9 cellular contexts compared by ENCODE assay signal in genomic region chr2:11417946-11418585, GRCh38. TPM values are rescaled to one million over a fixed set of nuclear protein-coding genes. Genes with fewer than 3 reads are reported as not detected.
DNase-seq lines count a peak whose midpoint lies in the region; ATAC-seq and TF ChIP-seq lines count a peak whose summit lies in the region.
"Had no signal": no experiment of that assay in that cellular context is flagged by ENCODE, and none has a peak within 500 bp of the region (broad histone marks: within the 10 kb centered on the region; RNA-seq: fewer than 3 reads in every experiment).

No MANE protein-coding gene starts in this region.

- H3K27ac Mint-ChIP-seq in Caco-2 (ENCODE audit: unreplicated experiment) = no peak overlapping the region

- H3K4me1 Mint-ChIP-seq in Caco-2 (ENCODE audit: low read depth, unreplicated experiment) = no peaks in the 10 kb centered on the region

- CTCF ChIA-PET in Caco-2 (lab: Charles Lee) (interaction anchor here (0.6 to 1.9 kb wide), 23 partner anchors 9 to 294 kb away, joined by 3 to 19 read pairs (median 5); partner anchors contain the start of genes ROCK2 and SLC66A3), HCT116 (lab: Charles Lee) (interaction anchor here (0.6 to 1.4 kb wide), 3 partner anchors 29 to 285 kb away, joined by 3 to 7 read pairs (median 3); a partner anchor contains a TSS)

- peak; percentile 55 for ATAC-seq in HCT116

- no peaks in the 10 kb centered on the region for H3K9me3 ChIP-seq in Caco-2
- peaks cover 0 to 6% of the 10 kb centered on the region in 2 experiments; a peak in 1 of 4 replicates for H3K9me3 ChIP-seq in HCT116 (ENCODE audit: control insufficient read depth in 1 of 2, insufficient read depth in 1 of 2, low read depth in 1 of 2, low read length in 2 of 2)
- peaks cover 0 to 8% (median 2%) of the 10 kb centered on the region in 4 donors for H3K9me3 ChIP-seq in tibial nerve

- TF ChIP-seq CTCF in Caco-2 (IDR thresholded peaks at IDR 0.05; ENCODE audit: insufficient read depth in 1 of 2, low read depth in 1 of 2, low read length in 1 of 2, severe bottlenecking in 1 of 2, unreplicated experiment in 1 of 2) = peak; percentile 84 to 85
- TF ChIP-seq CTCF in HCT116 (IDR thresholded peaks at IDR 0.05 in 2 of 3, conservative IDR thresholded peaks at IDR 0.05 in 1 of 3; ENCODE audit: borderline replicate concordance in 1 of 3, insufficient read depth in 1 of 3, low read depth in 2 of 3, low read length in 2 of 3) = peak; percentile 22 to 75 (median 68); a peak in 5 of 6 replicates
- TF ChIP-seq CTCF in kidney epithelial cell (IDR thresholded peaks at IDR 0.05; ENCODE audit: insufficient read depth, low read length, poor library complexity, severe bottlenecking) = peak; percentile 34
- TF ChIP-seq CTCF in tibial nerve (IDR thresholded peaks at IDR 0.05) = no peak

- H3K27ac ChIP-seq in HCT116 (ENCODE audit: low read depth, low read length) (no peak overlapping the region), tibial nerve (no peak overlapping the region)
- H3K27ac ChIP-seq: thoracic aorta had no signal

- intact Hi-C loops in Caco-2 (cut with micrococcal nuclease; ENCODE audit: unreplicated experiment) (loop anchor here (1.0 to 2.0 kb wide), 3 partner anchors 29 to 265 kb away; no protein-coding TSS in a partner anchor), HCT116 (cut with micrococcal nuclease) (no loop called here)

- H3K27me3 Mint-ChIP-seq in Caco-2 (ENCODE audit: insufficient read depth, unreplicated experiment) = no peaks in the 10 kb centered on the region

- H3K27me3 ChIP-seq in Caco-2 (replicated peaks; ENCODE audit: control insufficient read depth, insufficient read depth, low read length) (no peaks in the 10 kb centered on the region), HCT116 (ENCODE audit: insufficient read depth, low read length) (no peaks in the 10 kb centered on the region), kidney epithelial cell (ENCODE audit: control insufficient read depth, insufficient read depth, low read length) (no peaks in the 10 kb centered on the region), tibial nerve (no peaks in the 10 kb centered on the region)

- no peaks in the 10 kb centered on the region for H3K4me1 ChIP-seq in Caco-2
- no peaks in the 10 kb centered on the region for H3K4me1 ChIP-seq in HCT116 (ENCODE audit: control insufficient read depth in 1 of 2, insufficient read depth in 2 of 2, low read length in 2 of 2)
- H3K4me1 ChIP-seq in tibial nerve = no peaks in the 10 kb centered on the region

- no peak overlapping the region for H2AFZ ChIP-seq in HCT116 (ENCODE audit: low read depth, low read length, poor library complexity, severe bottlenecking)

- no peaks in the 10 kb centered on the region for H3K79me2 ChIP-seq in HCT116 (ENCODE audit: insufficient read depth, low read length)

- TF ChIP-seq RAD21 in HCT116 (IDR thresholded peaks at IDR 0.05; ENCODE audit: low read depth) = peak; percentile 47

- in situ Hi-C loops in SK-MEL-5 (cut with HindIII; ENCODE audit: low pct_unique_long_range_greater_than_20kb, low sequenced_read_pairs) = loop anchor here (25.0 kb wide), 1 partner anchor 206 kb away; no protein-coding TSS in a partner anchor

- WGBS in tibial nerve, 2 donors = 59% methylated on average over 8 of the region's 8 CpGs

- BruUV-seq in Caco-2 (replicated peaks; lab: Mats Ljungman, UMichigan) = no TSS peak
- BruUV-seq in HCT116 (replicated peaks; lab: Mats Ljungman, UMichigan) = no TSS peak

- RAD21 ChIA-PET in HCT116 (lab: Charles Lee; ENCODE audit: low non-redundant PET in 1 of 2, low total read pairs in 2 of 2, uncharacterized antibody in 2 of 2, unreplicated experiment in 2 of 2) = interaction anchor here in 1 of 2 experiments (0.6 kb wide), 1 partner anchor 287 kb away, joined by 5 read pairs; no protein-coding TSS in a partner anchor

- H3K36me3 ChIP-seq in Caco-2 (ENCODE audit: control insufficient read depth, insufficient read depth, low read length) = no peaks in the 10 kb centered on the region
- no peaks in the 10 kb centered on the region for H3K36me3 ChIP-seq in HCT116 (ENCODE audit: control insufficient read depth in 1 of 2, insufficient read depth in 2 of 2, low read length in 2 of 2)
- H3K36me3 ChIP-seq in kidney epithelial cell (ENCODE audit: control insufficient read depth, insufficient read depth, low read length) = no peaks in the 10 kb centered on the region
- no peaks in the 10 kb centered on the region for H3K36me3 ChIP-seq in tibial nerve
- H3K36me3 ChIP-seq: thoracic aorta had no signal

- H3K4me3 ChIP-seq in Caco-2 (ENCODE audit: low read depth, low read length) (no peak overlapping the region), HCT116 (replicated peaks in 1 of 2; ENCODE audit: low read depth in 1 of 2, low read length in 2 of 2) (no peak overlapping the region), kidney epithelial cell (ENCODE audit: low read depth, low read length) (no peak overlapping the region), tibial nerve (no peak overlapping the region)
- H3K4me3 ChIP-seq: thoracic aorta had no signal

- POLR2A ChIA-PET in Caco-2 (lab: Charles Lee) = no interaction called here
- POLR2A ChIA-PET in HCT116 (lab: Charles Lee) = no interaction called here

- H3K4me3 Mint-ChIP-seq in Caco-2 (ENCODE audit: unreplicated experiment) = no peak overlapping the region

- TF ChIP-seq POLR2A in HCT116 (IDR thresholded peaks at IDR 0.05; ENCODE audit: borderline replicate concordance, extremely low read depth, insufficient read depth, insufficient read length) (no peak), tibial nerve (IDR thresholded peaks at IDR 0.05) (no peak)

- no peak for TF ChIP-seq EP300 in tibial nerve (IDR thresholded peaks at IDR 0.05)

- H3K9me3 Mint-ChIP-seq in Caco-2 (ENCODE audit: unreplicated experiment) = no peaks in the 10 kb centered on the region

- DNase-seq in Caco-2 (peak; percentile 63 to 77), HCT116 (ENCODE audit: low read depth, low spot score) (no peak), SK-MEL-5 (ENCODE audit: low read depth, low spot score) (peak; percentile 63), kidney epithelial cell (ENCODE audit: low read depth) (no peak), tibial nerve (ENCODE audit: low spot score in 2 of 2) (no peak), NCI-H510A treated with DMSO at 0.1 percent for 48 hours (lab: John Stamatoyannopoulos, UW) (no peak)
- no peak for DNase-seq in stimulated activated CD4-positive, alpha-beta T cell treated with anti-CD3 and anti-CD28 coated beads, Interleukin-4, amount 100 ng/mL, for 1 hour
- DNase-seq in central memory CD4-positive, alpha-beta T cell = no peak

- H3K9ac ChIP-seq in HCT116 (ENCODE audit: low read length) = no peak overlapping the region

- no peaks in the 10 kb centered on the region for H4K20me1 ChIP-seq in HCT116 (ENCODE audit: insufficient read depth)

- H3K9me2 ChIP-seq in HCT116 (ENCODE audit: insufficient read depth) = no peaks in the 10 kb centered on the region

- H3K4me2 ChIP-seq in HCT116 (ENCODE audit: low read length) = no peak overlapping the region

- no peaks in the 10 kb centered on the region for H3K36me3 Mint-ChIP-seq in Caco-2 (ENCODE audit: insufficient read depth, unreplicated experiment)

TF ChIP-seq in HCT116, 20 proteins besides CTCF, POLR2A, EP300 and RAD21:
- TF ChIP-seq JUND (IDR thresholded peaks at IDR 0.05) = no peak
- no peak for TF ChIP-seq EZH2 (IDR thresholded peaks at IDR 0.05)
- TF ChIP-seq SP1 (IDR thresholded peaks at IDR 0.05; ENCODE audit: low read depth) = no peak
- no peak for TF ChIP-seq POLR2AphosphoS5 (IDR thresholded peaks at IDR 0.05; ENCODE audit: low read depth, low read length)
- 0 out of 2 replicates have a peak, but pooled peaks have one; percentile 18 for TF ChIP-seq ELF1 (IDR thresholded peaks at IDR 0.05; ENCODE audit: borderline replicate concordance, low read depth)
- peak; percentile 85 for TF ChIP-seq CBX3 (IDR thresholded peaks at IDR 0.05; ENCODE audit: low read depth)
- TF ChIP-seq YY1 (IDR thresholded peaks at IDR 0.05; ENCODE audit: extremely low read depth, insufficient replicate concordance, low read depth, low read length) = no peak
- TF ChIP-seq, protein P1, sequence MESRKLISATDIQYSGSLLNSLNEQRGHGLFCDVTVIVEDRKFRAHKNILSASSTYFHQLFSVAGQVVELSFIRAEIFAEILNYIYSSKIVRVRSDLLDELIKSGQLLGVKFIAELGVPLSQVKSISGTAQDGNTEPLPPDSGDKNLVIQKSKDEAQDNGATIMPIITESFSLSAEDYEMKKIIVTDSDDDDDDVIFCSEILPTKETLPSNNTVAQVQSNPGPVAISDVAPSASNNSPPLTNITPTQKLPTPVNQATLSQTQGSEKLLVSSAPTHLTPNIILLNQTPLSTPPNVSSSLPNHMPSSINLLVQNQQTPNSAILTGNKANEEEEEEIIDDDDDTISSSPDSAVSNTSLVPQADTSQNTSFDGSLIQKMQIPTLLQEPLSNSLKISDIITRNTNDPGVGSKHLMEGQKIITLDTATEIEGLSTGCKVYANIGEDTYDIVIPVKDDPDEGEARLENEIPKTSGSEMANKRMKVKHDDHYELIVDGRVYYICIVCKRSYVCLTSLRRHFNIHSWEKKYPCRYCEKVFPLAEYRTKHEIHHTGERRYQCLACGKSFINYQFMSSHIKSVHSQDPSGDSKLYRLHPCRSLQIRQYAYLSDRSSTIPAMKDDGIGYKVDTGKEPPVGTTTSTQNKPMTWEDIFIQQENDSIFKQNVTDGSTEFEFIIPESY (IDR thresholded peaks at IDR 0.05; ENCODE audit: extremely low read depth, insufficient replicate concordance, low read length) = no peak
- TF ChIP-seq EZH2phosphoT487 (IDR thresholded peaks at IDR 0.05; ENCODE audit: borderline replicate concordance) = no peak

RNA-seq across cellular contexts. Expression of gene E2F6, which starts 47.9 kb away (rescaled TPM):
- total RNA-seq in Caco-2 (2022) (41.6 and 44.5 TPM in 2 replicates), HCT116 (2021; ENCODE audit: unreplicated experiment) (22.8 TPM), kidney epithelial cell (15.0 and 16.1 TPM in 2 replicates), tibial nerve (10 to 100 TPM; 10.9 to 16.5 (median 13.8) TPM)
- polyA plus RNA-seq in HCT116 (2012) = 12.8 and 14.7 TPM in 2 replicates
- 41.8 and 44.4 TPM in 2 replicates for total RNA-seq in SK-MEL-5 (2014; rRNA removed; shearing (Covaris generic))
- polyA plus RNA-seq in SK-MEL-5 (2015; cell fraction: cytosol; rRNA removed) = 33.5 and 35.9 TPM in 2 replicates
- 37.1 and 47.7 TPM in 2 replicates for polyA plus RNA-seq in SK-MEL-5 (2015; cell fraction: nucleus; rRNA removed)

Comparison
In these comparisons a context has a peak if more than half of its experiments do, and no peak if none do; other contexts are left out.
1. DNase-seq: peak in Caco-2 (2 of 2) and SK-MEL-5 (single experiment); none in HCT116 (single experiment), kidney epithelial cell (single experiment), tibial nerve (0 of 2), NCI-H510A treated with DMSO at 0.1 percent for 48 hours (single experiment), stimulated activated CD4-positive, alpha-beta T cell treated with anti-CD3 and anti-CD28 coated beads, Interleukin-4, amount 100 ng/mL, for 1 hour (single experiment) and central memory CD4-positive, alpha-beta T cell (single experiment).
2. CTCF ChIP-seq: peak in Caco-2 (2 of 2), HCT116 (3 of 3) and kidney epithelial cell (single experiment); none in tibial nerve (0 of 5).